ENCODE assay signal across 9 cellular contexts in genomic region chr7:98872328-98872924, GRCh38. TPM values are rescaled to one million over a fixed set of nuclear protein-coding genes. Genes with fewer than 3 reads are reported as not detected.
A peak's percentile ranks its signal among the peaks of the same experiment; 100 is the strongest.
DNase-seq lines count a peak whose midpoint lies in the region; ATAC-seq and TF ChIP-seq lines count a peak whose summit lies in the region.
"Had no signal": no experiment of that assay in that cellular context is flagged by ENCODE, and none has a peak within 500 bp of the region (broad histone marks: within the 10 kb centered on the region; RNA-seq: fewer than 3 reads in every experiment).

No MANE protein-coding gene starts in this region.

- no peaks in the 10 kb centered on the region for H3K36me3 Mint-ChIP-seq in MCF 10A (ENCODE audit: insufficient read depth, unreplicated experiment)

- no peak for TF ChIP-seq CTCF in MCF 10A (IDR thresholded peaks at IDR 0.05; ENCODE audit: unreplicated experiment)
- no peak for TF ChIP-seq CTCF in breast epithelium (IDR thresholded peaks at IDR 0.05)
- no peak for TF ChIP-seq CTCF in coronary artery (IDR thresholded peaks at IDR 0.05)
- peak in 3 of 5 experiments; percentile 17 to 25 (median 18) for TF ChIP-seq CTCF in transverse colon (IDR thresholded peaks at IDR 0.05)

- H3K4me3 ChIP-seq in breast epithelium (no peak overlapping the region), coronary artery (no peak overlapping the region), transverse colon (no peak overlapping the region)

- CTCF ChIA-PET in MCF 10A (lab: Yijun Ruan, JAX) = interaction anchor here (0.6 to 1.1 kb wide), 7 partner anchors 9 to 619 kb away, joined by 3 to 4 read pairs (median 3); no protein-coding TSS in a partner anchor

- no peaks in the 10 kb centered on the region for H3K27me3 Mint-ChIP-seq in MCF 10A (ENCODE audit: insufficient read depth, unreplicated experiment)

- H3K4me1 Mint-ChIP-seq in MCF 10A (ENCODE audit: insufficient read depth, unreplicated experiment) = no peaks in the 10 kb centered on the region

- ATAC-seq in HG03108 (IDR thresholded peaks at IDR 0.05; ENCODE audit: unreplicated experiment) (no peak), GM18861 (IDR thresholded peaks at IDR 0.05; ENCODE audit: unreplicated experiment) (no peak)

- 60 to 80% methylated on average over 5 to 7 of the region's 7 CpGs for WGBS in transverse colon (ENCODE audit: low coverage in 1 of 2), 2 donors

- H3K27ac ChIP-seq in breast epithelium (no peak overlapping the region), coronary artery (no peak overlapping the region), transverse colon (no peak overlapping the region)

- no peak for TF ChIP-seq EP300 in transverse colon (IDR thresholded peaks at IDR 0.05; ENCODE audit: low read depth)

- intact Hi-C loops in MCF 10A (cut with micrococcal nuclease) = no loop called here
- intact Hi-C loops in breast epithelium (cut with DNase I; ENCODE audit: low total_unique reads) = no loop called here
- intact Hi-C loops in transverse colon (cut with DNase I; ENCODE audit: low total_unique reads) = no loop called here
- intact Hi-C loops in posterior cingulate gyrus (cut with DNase I) = no loop called here

- POLR2A ChIA-PET in MCF 10A (lab: Yijun Ruan, JAX) = no interaction called here

- in situ Hi-C loops in transverse colon (cut with MboI; ENCODE audit: low pct_ligation_motif_present in 1 of 4, low pct_unique_long_range_greater_than_20kb in 1 of 4, low sequenced_read_pairs in 3 of 4) = no loop called here

- no peak overlapping the region for H3K27ac Mint-ChIP-seq in MCF 10A (ENCODE audit: low read depth, unreplicated experiment)
- H3K27ac Mint-ChIP-seq: T-helper 1 cell treated with Interleukin-12 subunit alpha and Interleukin-12 subunit beta and Interleukin-4 antibody, amounts not matched to agents 30 μg/mL and 1 μg/mL, for 36 hours had no signal

- H3K9me3 ChIP-seq in breast epithelium (no peaks in the 10 kb centered on the region), transverse colon (no peaks in the 10 kb centered on the region)

- H3K36me3 ChIP-seq in breast epithelium (no peaks in the 10 kb centered on the region), transverse colon (no peaks in the 10 kb centered on the region)

- H3K27me3 ChIP-seq in breast epithelium (peaks cover 0 to 12% of the 10 kb centered on the region in 2 donors), transverse colon (peaks cover 44% of the 10 kb centered on the region)

- peak; percentile 46 for DNase-seq in MCF 10A (ENCODE audit: unreplicated experiment)
- no peak for DNase-seq in breast epithelium (ENCODE audit: low spot score in 2 of 2)
- DNase-seq in NCI-H1694 (lab: John Stamatoyannopoulos, UW) = peak; percentile 77
- DNase-seq in coronary artery (ENCODE audit: low spot score) = peak; percentile 9
- no peak for DNase-seq in transverse colon
- DNase-seq in posterior cingulate gyrus = no peak

- no TSS peak for BruUV-seq in MCF 10A (replicated peaks; lab: Mats Ljungman, UMichigan)

- H3K4me1 ChIP-seq in breast epithelium (no peaks in the 10 kb centered on the region), transverse colon (peaks cover 0 to 15% (median 7%) of the 10 kb centered on the region in 4 donors)

- TF ChIP-seq POLR2A in breast epithelium (IDR thresholded peaks at IDR 0.05) (no peak), transverse colon (IDR thresholded peaks at IDR 0.05) (no peak)

- no peaks in the 10 kb centered on the region for H3K9me3 Mint-ChIP-seq in MCF 10A (ENCODE audit: unreplicated experiment)
- H3K9me3 Mint-ChIP-seq: T-helper 1 cell treated with Interleukin-12 subunit alpha and Interleukin-12 subunit beta and Interleukin-4 antibody, amounts not matched to agents 30 μg/mL and 1 μg/mL, for 36 hours had no signal

- H3K4me3 Mint-ChIP-seq in MCF 10A (ENCODE audit: unreplicated experiment) = no peak overlapping the region
- H3K4me3 Mint-ChIP-seq: T-helper 1 cell treated with Interleukin-12 subunit alpha and Interleukin-12 subunit beta and Interleukin-4 antibody, amounts not matched to agents 30 μg/mL and 1 μg/mL, for 36 hours had no signal

RNA-seq across cellular contexts. Expression of gene TMEM130, which starts 2.6 kb away (rescaled TPM):
- total RNA-seq in MCF 10A (2022) (not detected in 2 replicates), breast epithelium (1 to 10 TPM in 1 of 3 donors, under 1 TPM in 1, not detected in 1; 0.88 to 1.3 TPM), transverse colon (1 to 10 TPM in 2 of 4 donors, under 1 TPM in 1, not detected in 1; 0.14 to 1.5 (median 1.1) TPM)

RNA-seq across cellular contexts. Expression of gene TRRAP, which starts 5.9 kb away (rescaled TPM):
- total RNA-seq in MCF 10A (2022) = 30.4 and 31.5 TPM in 2 replicates
- total RNA-seq in breast epithelium = 10 to 100 TPM; 24.6 to 39.0 (median 38.9) TPM
- total RNA-seq in transverse colon = 10 to 100 TPM; 27.3 to 73.3 (median 38.0) TPM

Comparison
In these comparisons a context has a peak if more than half of its experiments do, and no peak if none do; other contexts are left out.
1. DNase-seq: peak in MCF 10A (single experiment), NCI-H1694 (single experiment) and coronary artery (single experiment); none in breast epithelium (0 of 2), transverse colon (single experiment) and posterior cingulate gyrus (0 of 10).
2. CTCF ChIP-seq: peak in transverse colon (3 of 5); none in MCF 10A (single experiment), breast epithelium (0 of 3) and coronary artery (single experiment).